28 cellular contexts compared by ENCODE assay signal in genomic region chr14:71240154-71240553, GRCh38.
DNase-seq lines count a peak whose midpoint lies in the region; ATAC-seq and TF ChIP-seq lines count a peak whose summit lies in the region.
"Had no signal": no experiment of that assay in that cellular context is flagged by ENCODE, and none has a peak within 500 bp of the region (broad histone marks: within the 10 kb centered on the region; RNA-seq: fewer than 3 reads in every experiment).

No MANE protein-coding gene starts in this region.

- 84% methylated on average over 7 of the region's 7 CpGs for WGBS in mesenchymal stem cell

- no peaks in the 10 kb centered on the region for H3K9me3 Mint-ChIP-seq in CD8-positive, alpha-beta T cell
- H3K9me3 Mint-ChIP-seq in nephron progenitor cell: no peaks in the 10 kb centered on the region
- no peaks in the 10 kb centered on the region for H3K9me3 Mint-ChIP-seq in activated CD4-positive, alpha-beta T cell treated with anti-CD3 and anti-CD28 coated beads for 36 hours (ENCODE audit: low read depth)
- H3K9me3 Mint-ChIP-seq: CD4-positive, alpha-beta T cell had no signal

- intact Hi-C loops in CD8-positive, alpha-beta T cell (cut with DNase I, micrococcal nuclease): no loop called here
- intact Hi-C loops in OCI-LY7 (cut with micrococcal nuclease; ENCODE audit: unreplicated experiment): no loop called here
- intact Hi-C loops in activated CD4-positive, alpha-beta T cell treated with anti-CD3 and anti-CD28 coated beads for 36 hours (cut with DNase I, micrococcal nuclease): no loop called here

- TF ChIP-seq CTCF in CD8-positive, alpha-beta T cell (IDR thresholded peaks at IDR 0.05): no peak
- TF ChIP-seq CTCF in GM12865 (IDR thresholded peaks at IDR 0.05; ENCODE audit: insufficient read depth, low read depth, low read length, missing control alignments) (no peak), OCI-LY7 (conservative IDR thresholded peaks at IDR 0.05; ENCODE audit: low read length) (no peak), nephron progenitor cell (IDR thresholded peaks at IDR 0.05) (no peak)

- H4K91ac ChIP-seq in mesenchymal stem cell (ENCODE audit: low read length): no peak overlapping the region

- no peak overlapping the region for H4K8ac ChIP-seq in mesenchymal stem cell (ENCODE audit: low read length)

- H3K4ac ChIP-seq in mesenchymal stem cell (ENCODE audit: low read depth in 1 of 2, low read length in 2 of 2): no peak overlapping the region

- H3K27ac ChIP-seq in CD8-positive, alpha-beta T cell (ENCODE audit: low read depth, low read length): no peak overlapping the region
- H3K27ac ChIP-seq in OCI-LY7 (ENCODE audit: low read depth, low read length, poor library complexity, severe bottlenecking): no peak overlapping the region
- no peak overlapping the region for H3K27ac ChIP-seq in mesenchymal stem cell (ENCODE audit: low read length, poor library complexity, severe bottlenecking)
- H3K27ac ChIP-seq: A549; BLaER1 treated with 17β-estradiol and CSF1 and Interleukin-3, amounts not matched to agents 10 nM and 100 nM; GM23248; SJSA1 had no signal

- H3K36me3 ChIP-seq in CD8-positive, alpha-beta T cell (ENCODE audit: insufficient read depth, low read length): no peaks in the 10 kb centered on the region
- H3K36me3 ChIP-seq in OCI-LY7 (ENCODE audit: insufficient read depth, low read length): no peaks in the 10 kb centered on the region
- H3K36me3 ChIP-seq in mesenchymal stem cell (ENCODE audit: control insufficient read depth in 1 of 2, insufficient read depth in 2 of 2, low read depth in 1 of 2, low read length in 2 of 2): no peaks in the 10 kb centered on the region
- H3K36me3 ChIP-seq: BLaER1 treated with 17β-estradiol and CSF1 and Interleukin-3, amounts not matched to agents 10 nM and 100 nM; SJSA1 had no signal

- H2BK15ac ChIP-seq in mesenchymal stem cell (ENCODE audit: low read depth, poor library complexity, severe bottlenecking): no peak overlapping the region

- no peak overlapping the region for H3K4me2 ChIP-seq in OCI-LY7 (ENCODE audit: low read length)
- H3K4me2 ChIP-seq in mesenchymal stem cell (ENCODE audit: low read length, poor library complexity, severe bottlenecking): no peak overlapping the region
- H3K4me2 ChIP-seq: A549; BLaER1 treated with 17β-estradiol and CSF1 and Interleukin-3, amounts not matched to agents 10 nM and 100 nM had no signal

- peaks cover 14% of the 10 kb centered on the region for H3K4me1 ChIP-seq in CD8-positive, alpha-beta T cell (ENCODE audit: insufficient read depth, low read length)
- H3K4me1 ChIP-seq in OCI-LY7 (ENCODE audit: insufficient read depth, low read length, poor library complexity, severe bottlenecking): no peaks in the 10 kb centered on the region
- no peaks in the 10 kb centered on the region for H3K4me1 ChIP-seq in mesenchymal stem cell (ENCODE audit: control insufficient read depth, insufficient read depth, low read depth, low read length)
- H3K4me1 ChIP-seq: A549, SJSA1 had no signal

- no peaks in the 10 kb centered on the region for H3K9me2 ChIP-seq in OCI-LY7 (ENCODE audit: insufficient read depth, low read length)

- H3K36me3 Mint-ChIP-seq in CD8-positive, alpha-beta T cell: no peaks in the 10 kb centered on the region
- H3K36me3 Mint-ChIP-seq in nephron progenitor cell (ENCODE audit: low read depth): no peaks in the 10 kb centered on the region
- H3K36me3 Mint-ChIP-seq in activated CD4-positive, alpha-beta T cell treated with anti-CD3 and anti-CD28 coated beads for 36 hours (ENCODE audit: low read depth): no peaks in the 10 kb centered on the region

- no peak overlapping the region for H2BK120ac ChIP-seq in mesenchymal stem cell (ENCODE audit: low read depth, low read length)

- H4K20me1 ChIP-seq in OCI-LY7 (ENCODE audit: insufficient read depth, low read length): no peaks in the 10 kb centered on the region
- H4K20me1 ChIP-seq: BLaER1 treated with 17β-estradiol and CSF1 and Interleukin-3, amounts not matched to agents 10 nM and 100 nM had no signal

- CTCF ChIA-PET in CD8-positive, alpha-beta T cell (lab: Charles Lee): no interaction called here
- CTCF ChIA-PET in OCI-LY7 (lab: Charles Lee; ENCODE audit: unreplicated experiment): no interaction called here
- CTCF ChIA-PET in activated CD4-positive, alpha-beta T cell treated with anti-CD3 and anti-CD28 coated beads for 36 hours (lab: Charles Lee): interaction anchor here (1.0 kb wide), 1 partner anchor 12 kb away, joined by 3 read pairs; no protein-coding TSS in a partner anchor

- H3K23ac ChIP-seq in mesenchymal stem cell (ENCODE audit: low read length in 2 of 2): no peak overlapping the region

- peaks cover 14% of the 10 kb centered on the region for H3K4me1 Mint-ChIP-seq in CD8-positive, alpha-beta T cell (ENCODE audit: low read depth)
- peaks cover 20% of the 10 kb centered on the region for H3K4me1 Mint-ChIP-seq in nephron progenitor cell
- H3K4me1 Mint-ChIP-seq in activated CD4-positive, alpha-beta T cell treated with anti-CD3 and anti-CD28 coated beads for 36 hours: peaks cover 2% of the 10 kb centered on the region

- H3K18ac ChIP-seq in mesenchymal stem cell (ENCODE audit: low read depth in 1 of 2, low read length in 2 of 2): no peak overlapping the region

- H2BK12ac ChIP-seq in mesenchymal stem cell (ENCODE audit: low read length in 2 of 2): no peak overlapping the region

- peak overlapping the region in 1 of 2 experiments; percentile 35 for H3K14ac ChIP-seq in mesenchymal stem cell (ENCODE audit: low read length in 2 of 2)

- no peak for DNase-seq in CD8-positive, alpha-beta T cell
- DNase-seq in GM12865 (ENCODE audit: low read depth): peak; percentile 50
- DNase-seq in OCI-LY7 (ENCODE audit: low spot score): peak; percentile 5
- DNase-seq in nephron progenitor cell: no peak
- DNase-seq in mesenchymal stem cell: no peak
- DNase-seq in NCI-H510A (lab: John Stamatoyannopoulos, UW): no peak
- no peak for DNase-seq in activated CD4-positive, alpha-beta T cell treated with anti-CD3 and anti-CD28 coated beads for 36 hours
- DNase-seq: AML-193; Caco-2; CD4-positive, alpha-beta T cell; DMS79 treated with DMSO at 0.1 percent for 48 hours; GM23248; H7; Karpas-422; NCI-H1092 treated with DMSO at 0.1 percent for 48 hours; NCI-H1436; NCI-H187; NCI-H2081 treated with DMSO at 0.1 percent for 48 hours; NCI-H2171; NCI-H345; NCI-H524; NCI-H774; PC-3; Right ventricle myocardium superior had no signal

- H2BK5ac ChIP-seq in mesenchymal stem cell (ENCODE audit: low read depth, low read length, poor library complexity, severe bottlenecking): no peak overlapping the region

- no peak for ATAC-seq in CD8-positive, alpha-beta T cell
- ATAC-seq in HG02763 (IDR thresholded peaks at IDR 0.05; ENCODE audit: unreplicated experiment): no peak
- no peak for ATAC-seq in activated CD4-positive, alpha-beta T cell treated with anti-CD3 and anti-CD28 coated beads for 36 hours
- ATAC-seq: A549, PC-3 had no signal

- no peaks in the 10 kb centered on the region for H3K9me3 ChIP-seq in CD8-positive, alpha-beta T cell (ENCODE audit: low read length)
- no peaks in the 10 kb centered on the region for H3K9me3 ChIP-seq in OCI-LY7 (ENCODE audit: low read length)
- no peaks in the 10 kb centered on the region for H3K9me3 ChIP-seq in mesenchymal stem cell (ENCODE audit: control insufficient read depth, low read length)
- H3K9me3 ChIP-seq: A549, Caco-2, SJSA1 had no signal

- H3K4me3 Mint-ChIP-seq in CD8-positive, alpha-beta T cell: no peak overlapping the region
- H3K4me3 Mint-ChIP-seq in nephron progenitor cell: no peak overlapping the region
- no peak overlapping the region for H3K4me3 Mint-ChIP-seq in activated CD4-positive, alpha-beta T cell treated with anti-CD3 and anti-CD28 coated beads for 36 hours
- H3K4me3 Mint-ChIP-seq: CD4-positive, alpha-beta T cell had no signal

- H3K27ac Mint-ChIP-seq in CD8-positive, alpha-beta T cell: peak overlapping the region; percentile 42
- peak overlapping the region; percentile 88 for H3K27ac Mint-ChIP-seq in nephron progenitor cell
- no peak overlapping the region for H3K27ac Mint-ChIP-seq in activated CD4-positive, alpha-beta T cell treated with anti-CD3 and anti-CD28 coated beads for 36 hours
- H3K27ac Mint-ChIP-seq: CD4-positive, alpha-beta T cell had no signal

- no peaks in the 10 kb centered on the region for H3K27me3 Mint-ChIP-seq in CD8-positive, alpha-beta T cell (ENCODE audit: low read depth)
- H3K27me3 Mint-ChIP-seq in nephron progenitor cell (ENCODE audit: low read depth, poor library complexity): peaks cover 7% of the 10 kb centered on the region
- no peaks in the 10 kb centered on the region for H3K27me3 Mint-ChIP-seq in activated CD4-positive, alpha-beta T cell treated with anti-CD3 and anti-CD28 coated beads for 36 hours
- H3K27me3 Mint-ChIP-seq: CD4-positive, alpha-beta T cell had no signal

- H3K27me3 ChIP-seq in CD8-positive, alpha-beta T cell (ENCODE audit: insufficient read depth, low read length): no peaks in the 10 kb centered on the region
- peaks cover 0 to 9% of the 10 kb centered on the region in 2 experiments for H3K27me3 ChIP-seq in mesenchymal stem cell (ENCODE audit: control insufficient read depth in 1 of 2, insufficient read depth in 1 of 2, low read length in 2 of 2)
- H3K27me3 ChIP-seq: BLaER1 treated with 17β-estradiol and CSF1 and Interleukin-3, amounts not matched to agents 10 nM and 100 nM; SJSA1 had no signal

- no peak overlapping the region for H3K9ac ChIP-seq in mesenchymal stem cell (ENCODE audit: low read length)
- H3K9ac ChIP-seq: BLaER1 treated with 17β-estradiol and CSF1 and Interleukin-3, amounts not matched to agents 10 nM and 100 nM; GM23248 had no signal

- H3K4me3 ChIP-seq in CD8-positive, alpha-beta T cell (ENCODE audit: low read depth, low read length): no peak overlapping the region
- H3K4me3 ChIP-seq in GM12865 (ENCODE audit: low read depth, low read length): no peak overlapping the region
- no peak overlapping the region for H3K4me3 ChIP-seq in OCI-LY7 (ENCODE audit: low read depth, low read length, poor library complexity, severe bottlenecking)
- H3K4me3 ChIP-seq in mesenchymal stem cell (ENCODE audit: insufficient read depth in 1 of 2, low read depth in 1 of 2, low read length in 2 of 2): no peak overlapping the region
- H3K4me3 ChIP-seq: A549; BLaER1 treated with 17β-estradiol and CSF1 and Interleukin-3, amounts not matched to agents 10 nM and 100 nM; GM23248; SJSA1 had no signal

- H2AFZ ChIP-seq in OCI-LY7 (ENCODE audit: low read length): no peak overlapping the region
- H2AFZ ChIP-seq in mesenchymal stem cell (ENCODE audit: low read depth, low read length): no peak overlapping the region
- H2AFZ ChIP-seq: GM23248 had no signal

- no TSS peak for BruUV-seq in OCI-LY7 (replicated peaks; lab: Mats Ljungman, UMichigan)

- POLR2A ChIA-PET in CD8-positive, alpha-beta T cell (lab: Charles Lee): interaction anchor here (1.1 kb wide), 1 partner anchor 10 kb away, joined by 6 read pairs; no protein-coding TSS in a partner anchor
- POLR2A ChIA-PET in OCI-LY7 (lab: Charles Lee): interaction anchor here (0.6 kb wide), 1 partner anchor 1702 kb away, joined by 3 read pairs; no protein-coding TSS in a partner anchor
- POLR2A ChIA-PET in activated CD4-positive, alpha-beta T cell treated with anti-CD3 and anti-CD28 coated beads for 36 hours (lab: Charles Lee): interaction anchor here (0.7 kb wide), 1 partner anchor 26 kb away, joined by 3 read pairs; no protein-coding TSS in a partner anchor

- H2AK5ac ChIP-seq in mesenchymal stem cell (ENCODE audit: low read length, severe bottlenecking): no peak overlapping the region

- no peaks in the 10 kb centered on the region for H3K79me2 ChIP-seq in OCI-LY7 (ENCODE audit: insufficient read depth, low read depth, low read length)

- no peaks in the 10 kb centered on the region for H3K79me1 ChIP-seq in mesenchymal stem cell (replicated peaks; ENCODE audit: low read length, poor library complexity, severe bottlenecking)

Comparison
In these comparisons a context has a peak if more than half of its experiments do, and no peak if none do; other contexts are left out.
1. DNase-seq: peak in GM12865 (single experiment) and OCI-LY7 (single experiment); none in CD8-positive, alpha-beta T cell (0 of 7), nephron progenitor cell (single experiment), mesenchymal stem cell (single experiment), NCI-H510A (single experiment) and activated CD4-positive, alpha-beta T cell treated with anti-CD3 and anti-CD28 coated beads for 36 hours (single experiment).